3 cellular contexts compared by ENCODE assay signal in the genomic region with DNA sequence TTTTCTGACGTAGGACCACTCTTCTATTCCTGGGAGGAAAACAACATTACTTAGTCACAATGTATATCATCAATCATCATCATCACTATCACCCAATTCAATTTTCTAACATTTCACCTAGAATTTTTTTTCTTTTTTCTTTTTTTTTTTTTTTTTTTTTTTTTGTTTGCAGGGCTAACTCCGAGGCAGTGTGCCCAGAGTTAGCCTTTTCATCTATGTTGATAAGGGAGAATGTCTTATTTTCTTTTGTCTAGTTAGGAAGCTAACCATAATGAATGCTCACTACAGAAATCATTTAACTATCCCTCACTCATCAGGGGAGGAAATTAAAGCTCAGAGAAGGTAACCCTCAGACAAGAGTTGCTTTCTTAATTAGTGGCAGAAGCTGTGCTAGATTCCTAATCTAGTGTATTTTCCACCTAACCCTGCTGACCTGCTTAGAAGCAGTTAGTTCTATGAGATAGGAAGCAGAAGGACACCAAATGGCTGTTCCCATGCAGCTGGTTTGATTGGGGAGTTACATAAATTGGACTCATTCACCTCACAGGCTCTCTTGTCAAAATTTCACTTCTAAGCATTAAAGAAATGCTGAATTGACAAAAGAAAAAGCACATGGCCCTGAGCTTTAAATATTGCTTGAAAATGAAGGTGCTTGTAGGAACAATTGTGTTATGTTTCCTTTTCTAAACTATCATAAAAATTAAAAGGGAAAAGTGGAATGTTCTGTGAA.
TF ChIP-seq lines count a peak whose summit lies in the region.

No MANE protein-coding gene starts in this region.

TF ChIP-seq in IMR-90, 13 proteins besides CTCF, POLR2A, EP300 and RAD21:
- TF ChIP-seq BHLHE40 (IDR thresholded peaks at IDR 0.05; ENCODE audit: low read depth, low read length) = no peak
- peak; percentile 81 for TF ChIP-seq MAFK (IDR thresholded peaks at IDR 0.05; ENCODE audit: low read depth, low read length)

TF ChIP-seq in H1, 55 proteins besides CTCF, POLR2A, EP300 and RAD21:
- TF ChIP-seq MAFK (IDR thresholded peaks at IDR 0.05; ENCODE audit: low read depth, low read length) (peak; percentile 26; the same call in 1 of the 2 replicates), EGR1 (IDR thresholded peaks at IDR 0.05; ENCODE audit: borderline replicate concordance, low read depth, low read length) (no peak), HDAC6 (IDR thresholded peaks at IDR 0.05; ENCODE audit: low read depth, low read length) (no peak)

TF ChIP-seq in SK-N-SH, 30 proteins besides CTCF, POLR2A, EP300 and RAD21:
- TF ChIP-seq GABPA (IDR thresholded peaks at IDR 0.05; ENCODE audit: low read depth) (no peak), TAF1 (IDR thresholded peaks at IDR 0.05; ENCODE audit: borderline replicate concordance, low read depth, low read length) (no peak), RCOR1 (IDR thresholded peaks at IDR 0.05; ENCODE audit: low read length) (no peak), TCF12 (IDR thresholded peaks at IDR 0.05) (no peak), FOSL2 (IDR thresholded peaks at IDR 0.05; ENCODE audit: borderline replicate concordance, low read depth) (no peak), GATA2 (CRISPR knock-in tag; IDR thresholded peaks at IDR 0.05) (no peak), RFX5 (IDR thresholded peaks at IDR 0.05; ENCODE audit: low read length) (no peak), FOXM1 (IDR thresholded peaks at IDR 0.05; ENCODE audit: low read depth) (no peak), YY1 (IDR thresholded peaks at IDR 0.05; ENCODE audit: low read depth) (no peak), POLR2AphosphoS5 (IDR thresholded peaks at IDR 0.05; ENCODE audit: low read depth, low read length) (no peak), FOXJ3 (CRISPR knock-in tag; IDR thresholded peaks at IDR 0.05) (no peak), JUND (IDR thresholded peaks at IDR 0.05) (no peak), CHD2 (IDR thresholded peaks at IDR 0.05; ENCODE audit: low read length, partially characterized antibody) (no peak), NFIC (IDR thresholded peaks at IDR 0.05; ENCODE audit: borderline replicate concordance) (no peak), SIN3A (IDR thresholded peaks at IDR 0.05; ENCODE audit: borderline replicate concordance, low read depth, low read length) (no peak), ELF1 (IDR thresholded peaks at IDR 0.05) (no peak)
- TF ChIP-seq, protein P1, sequence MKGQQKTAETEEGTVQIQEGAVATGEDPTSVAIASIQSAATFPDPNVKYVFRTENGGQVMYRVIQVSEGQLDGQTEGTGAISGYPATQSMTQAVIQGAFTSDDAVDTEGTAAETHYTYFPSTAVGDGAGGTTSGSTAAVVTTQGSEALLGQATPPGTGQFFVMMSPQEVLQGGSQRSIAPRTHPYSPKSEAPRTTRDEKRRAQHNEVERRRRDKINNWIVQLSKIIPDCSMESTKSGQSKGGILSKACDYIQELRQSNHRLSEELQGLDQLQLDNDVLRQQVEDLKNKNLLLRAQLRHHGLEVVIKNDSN (IDR thresholded peaks at IDR 0.05; ENCODE audit: borderline replicate concordance, low read depth) = no peak
- TF ChIP-seq, protein P2, sequence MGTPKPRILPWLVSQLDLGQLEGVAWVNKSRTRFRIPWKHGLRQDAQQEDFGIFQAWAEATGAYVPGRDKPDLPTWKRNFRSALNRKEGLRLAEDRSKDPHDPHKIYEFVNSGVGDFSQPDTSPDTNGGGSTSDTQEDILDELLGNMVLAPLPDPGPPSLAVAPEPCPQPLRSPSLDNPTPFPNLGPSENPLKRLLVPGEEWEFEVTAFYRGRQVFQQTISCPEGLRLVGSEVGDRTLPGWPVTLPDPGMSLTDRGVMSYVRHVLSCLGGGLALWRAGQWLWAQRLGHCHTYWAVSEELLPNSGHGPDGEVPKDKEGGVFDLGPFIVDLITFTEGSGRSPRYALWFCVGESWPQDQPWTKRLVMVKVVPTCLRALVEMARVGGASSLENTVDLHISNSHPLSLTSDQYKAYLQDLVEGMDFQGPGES (IDR thresholded peaks at IDR 0.05; ENCODE audit: low read depth, low read length) = no peak
- TF ChIP-seq, protein P3, sequence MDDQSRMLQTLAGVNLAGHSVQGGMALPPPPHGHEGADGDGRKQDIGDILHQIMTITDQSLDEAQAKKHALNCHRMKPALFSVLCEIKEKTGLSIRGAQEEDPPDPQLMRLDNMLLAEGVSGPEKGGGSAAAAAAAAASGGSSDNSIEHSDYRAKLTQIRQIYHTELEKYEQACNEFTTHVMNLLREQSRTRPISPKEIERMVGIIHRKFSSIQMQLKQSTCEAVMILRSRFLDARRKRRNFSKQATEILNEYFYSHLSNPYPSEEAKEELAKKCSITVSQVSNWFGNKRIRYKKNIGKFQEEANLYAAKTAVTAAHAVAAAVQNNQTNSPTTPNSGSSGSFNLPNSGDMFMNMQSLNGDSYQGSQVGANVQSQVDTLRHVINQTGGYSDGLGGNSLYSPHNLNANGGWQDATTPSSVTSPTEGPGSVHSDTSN (IDR thresholded peaks at IDR 0.05) = no peak
- TF ChIP-seq, protein P4, sequence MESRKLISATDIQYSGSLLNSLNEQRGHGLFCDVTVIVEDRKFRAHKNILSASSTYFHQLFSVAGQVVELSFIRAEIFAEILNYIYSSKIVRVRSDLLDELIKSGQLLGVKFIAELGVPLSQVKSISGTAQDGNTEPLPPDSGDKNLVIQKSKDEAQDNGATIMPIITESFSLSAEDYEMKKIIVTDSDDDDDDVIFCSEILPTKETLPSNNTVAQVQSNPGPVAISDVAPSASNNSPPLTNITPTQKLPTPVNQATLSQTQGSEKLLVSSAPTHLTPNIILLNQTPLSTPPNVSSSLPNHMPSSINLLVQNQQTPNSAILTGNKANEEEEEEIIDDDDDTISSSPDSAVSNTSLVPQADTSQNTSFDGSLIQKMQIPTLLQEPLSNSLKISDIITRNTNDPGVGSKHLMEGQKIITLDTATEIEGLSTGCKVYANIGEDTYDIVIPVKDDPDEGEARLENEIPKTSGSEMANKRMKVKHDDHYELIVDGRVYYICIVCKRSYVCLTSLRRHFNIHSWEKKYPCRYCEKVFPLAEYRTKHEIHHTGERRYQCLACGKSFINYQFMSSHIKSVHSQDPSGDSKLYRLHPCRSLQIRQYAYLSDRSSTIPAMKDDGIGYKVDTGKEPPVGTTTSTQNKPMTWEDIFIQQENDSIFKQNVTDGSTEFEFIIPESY (IDR thresholded peaks at IDR 0.05; ENCODE audit: borderline replicate concordance, low read depth) = no peak
TF ChIP-seq in SK-N-SH: peak in this region for 0.
